1 cellular context compared by ENCODE assay signal in genomic region chr9:6829027-6829426, GRCh38.
TF ChIP-seq lines count a peak whose summit lies in the region.

No MANE protein-coding gene starts in this region.

TF ChIP-seq in WTC11, 78 proteins besides CTCF, POLR2A, EP300 and RAD21 (continued from another document):
- no peak for TF ChIP-seq ZSCAN18 (CRISPR knock-in tag; IDR thresholded peaks at IDR 0.05)
- no peak for TF ChIP-seq JAZF1 (CRISPR knock-in tag; IDR thresholded peaks at IDR 0.05)
- no peak for TF ChIP-seq GABPB1 (CRISPR knock-in tag; IDR thresholded peaks at IDR 0.05)
